Comparison of ENCODE assay signal across 8 cellular contexts in genomic region chr11:19714387-19715363, GRCh38. TPM values are rescaled to one million over a fixed set of nuclear protein-coding genes. Genes with fewer than 3 reads are reported as not detected.
DNase-seq lines count a peak whose midpoint lies in the region; ATAC-seq and TF ChIP-seq lines count a peak whose summit lies in the region.

No MANE protein-coding gene starts in this region.

- H3K4ac ChIP-seq in H9 (ENCODE audit: low read depth, low read length) = no peak overlapping the region

- no peak overlapping the region for H4K91ac ChIP-seq in H9 (ENCODE audit: insufficient read length, low read depth, low read length)

- peak overlapping the region; percentile 89 for H3K4me2 ChIP-seq in H9 (ENCODE audit: insufficient read depth, insufficient read length, low read length)
- peak overlapping the region; percentile 98 for H3K4me2 ChIP-seq in fibroblast of lung (ENCODE audit: extremely low read depth, insufficient read depth, low read length)

- H2BK20ac ChIP-seq in H9 (ENCODE audit: low read depth, low read length, poor library complexity, severe bottlenecking) = no peak overlapping the region

- H3K9me3 Mint-ChIP-seq in H9 = no peaks in the 10 kb centered on the region; a peak in 1 of 5 replicates
- no peaks in the 10 kb centered on the region for H3K9me3 Mint-ChIP-seq in nephron progenitor cell

- no peak overlapping the region for H3T11ph ChIP-seq in H9 (ENCODE audit: low read length)

- H3K27me3 Mint-ChIP-seq in H9 (ENCODE audit: low read depth) (peaks cover 73% of the 10 kb centered on the region), nephron progenitor cell (ENCODE audit: low read depth, poor library complexity) (peaks cover 31% of the 10 kb centered on the region)

- H3K23ac ChIP-seq in H9 (ENCODE audit: insufficient read length, low read depth, low read length) = no peak overlapping the region

- H3K27ac ChIP-seq in H9 (ENCODE audit: insufficient read length, low read depth, low read length) = no peak overlapping the region
- peak overlapping the region; percentile 98 for H3K27ac ChIP-seq in fibroblast of lung (ENCODE audit: insufficient read depth, low read length)

- H2AFZ ChIP-seq in H9 (ENCODE audit: low read length) = no peak overlapping the region
- H2AFZ ChIP-seq in fibroblast of lung (ENCODE audit: low read length) = no peak overlapping the region

- H3K9ac ChIP-seq in H9 (ENCODE audit: extremely low read depth, insufficient read length, low read length) (no peak overlapping the region), fibroblast of lung (ENCODE audit: insufficient read depth, low read length) (peak overlapping the region; percentile 93)

- no peak overlapping the region for H2AK5ac ChIP-seq in H9 (ENCODE audit: insufficient read length, low read length)

- peak overlapping the region; percentile 56 to 87 for H3K4me3 Mint-ChIP-seq in H9
- peak overlapping the region; percentile 95 for H3K4me3 Mint-ChIP-seq in nephron progenitor cell

- no peak overlapping the region for H4K8ac ChIP-seq in H9 (replicated peaks; ENCODE audit: insufficient read length, low read depth, low read length)

- TF ChIP-seq CTCF in H9 (conservative IDR thresholded peaks at IDR 0.05) (no peak), fibroblast of lung (conservative IDR thresholded peaks at IDR 0.05 in 1 of 2, IDR thresholded peaks at IDR 0.05 in 1 of 2; ENCODE audit: low read depth in 1 of 2, low read length in 2 of 2) (no peak), nephron progenitor cell (IDR thresholded peaks at IDR 0.05) (no peak)

- no peak overlapping the region for H2BK12ac ChIP-seq in H9 (ENCODE audit: insufficient read length, low read depth, low read length)

- H4K20me1 ChIP-seq in H9 (ENCODE audit: control insufficient read depth, insufficient read depth, insufficient read length) (no peaks in the 10 kb centered on the region), fibroblast of lung (ENCODE audit: control insufficient read depth, extremely low read depth, insufficient read depth, low read length) (no peaks in the 10 kb centered on the region)

- ATAC-seq in HG02885 (IDR thresholded peaks at IDR 0.05; ENCODE audit: poor library complexity, unreplicated experiment) (no peak), HG02981 (IDR thresholded peaks at IDR 0.05; ENCODE audit: unreplicated experiment) (no peak)

- H3K4me3 ChIP-seq in fibroblast of lung (replicated peaks in 1 of 4; ENCODE audit: control extremely low read depth in 1 of 4, insufficient read depth in 1 of 4, low read depth in 3 of 4, low read length in 4 of 4) = peak overlapping the region; percentile 72 to 97 (median 84)

- no peak overlapping the region for H3K14ac ChIP-seq in H9 (ENCODE audit: insufficient read depth, low read length)

- H3K9me3 ChIP-seq in H9 (ENCODE audit: control insufficient read depth, low read depth, low read length) = no peaks in the 10 kb centered on the region
- no peaks in the 10 kb centered on the region for H3K9me3 ChIP-seq in fibroblast of lung (ENCODE audit: control insufficient read depth, insufficient read depth, low read depth, low read length)

- H2BK15ac ChIP-seq in H9 (ENCODE audit: low read depth, low read length) = no peak overlapping the region

- no peaks in the 10 kb centered on the region for H3K79me1 ChIP-seq in H9 (ENCODE audit: insufficient read depth, low read depth, low read length, poor library complexity, severe bottlenecking)

- DNase-seq in H9 = peak; percentile 66
- peak; percentile 63 to 87 for DNase-seq in SW 1271 (lab: John Stamatoyannopoulos, UW)
- DNase-seq in fibroblast of lung (ENCODE audit: low read depth in 2 of 2) = peak; percentile 60 to 89
- peak; percentile 37 for DNase-seq in nephron progenitor cell
- DNase-seq in HPDE6-E6E7 (ENCODE audit: extremely low spot score) = no peak
- DNase-seq in NCI-H1048 (lab: John Stamatoyannopoulos, UW) = no peak

- H3K4me1 Mint-ChIP-seq in H9 = peaks cover 24 to 37% of the 10 kb centered on the region in 2 experiments
- peaks cover 64% of the 10 kb centered on the region for H3K4me1 Mint-ChIP-seq in nephron progenitor cell

- H3K27me3 ChIP-seq in H9 (ENCODE audit: insufficient read depth, low read length) (peaks cover 28% of the 10 kb centered on the region; the same call in 1 of the 2 replicates), fibroblast of lung (ENCODE audit: control insufficient read depth, insufficient read depth, low read length) (no peaks in the 10 kb centered on the region)

- no peak overlapping the region for H4K5ac ChIP-seq in H9 (ENCODE audit: insufficient read length, low read depth, low read length)

- WGBS in H9 (ENCODE audit: extremely low coverage, insufficient read length, low lambda C conversion rate) = no CpG with 5 or more reads among the region's 25 CpGs

- H3K27ac Mint-ChIP-seq in H9 (no peak overlapping the region), nephron progenitor cell (no peak overlapping the region)

- H3K36me3 ChIP-seq in fibroblast of lung (ENCODE audit: control insufficient read depth, insufficient read depth, low read length) = no peaks in the 10 kb centered on the region

- H3K79me2 ChIP-seq in H9 (ENCODE audit: insufficient read depth, low read length) = no peaks in the 10 kb centered on the region
- peaks cover 64% of the 10 kb centered on the region for H3K79me2 ChIP-seq in fibroblast of lung (ENCODE audit: control insufficient read depth, insufficient read depth, low read length)

- H2BK120ac ChIP-seq in H9 (ENCODE audit: low read depth, low read length, poor library complexity, severe bottlenecking) = no peak overlapping the region

- H3K36me3 Mint-ChIP-seq in H9 (ENCODE audit: insufficient read depth in 1 of 3, low read depth in 3 of 3) (peaks cover 0 to 3% (median 0%) of the 10 kb centered on the region in 3 experiments; a peak in 2 of 7 replicates), nephron progenitor cell (ENCODE audit: low read depth) (no peaks in the 10 kb centered on the region)

- peaks cover 24% of the 10 kb centered on the region for H3K23me2 ChIP-seq in H9 (ENCODE audit: insufficient read length, low read depth, low read length, poor library complexity, severe bottlenecking)

- H3K56ac ChIP-seq in H9 (ENCODE audit: insufficient read length, low read depth, low read length) = no peak overlapping the region

- no peak overlapping the region for H2BK5ac ChIP-seq in H9 (ENCODE audit: insufficient read length, low read length)

- H3K18ac ChIP-seq in H9 (ENCODE audit: insufficient read length, low read depth, low read length) = no peak overlapping the region

- no peaks in the 10 kb centered on the region for H3K4me1 ChIP-seq in H9 (ENCODE audit: insufficient read depth, low read length)
- H3K4me1 ChIP-seq in fibroblast of lung (ENCODE audit: control insufficient read depth, extremely low read depth, insufficient read depth, low read length) = peaks cover 27% of the 10 kb centered on the region

RNA-seq across cellular contexts. Expression of gene NAV2, which starts 2.0 kb away (rescaled TPM):
- total RNA-seq in H9 (2021) = 41.0 and 46.3 TPM in 2 replicates
- total RNA-seq in fibroblast of lung = 7.7 and 14.0 TPM in 2 replicates
- polyA plus RNA-seq in fibroblast of lung = 8.1 and 15.3 TPM in 2 replicates
- polyA plus RNA-seq in fibroblast of lung (2012) = 10.9 and 15.4 TPM in 2 replicates
- 44.1 and 68.7 TPM in 2 replicates for polyA minus RNA-seq in fibroblast of lung (ENCODE audit: low replicate concordance)

Comparison
In these comparisons a context has a peak if more than half of its experiments do, and no peak if none do; other contexts are left out.
1. DNase-seq: peak in H9 (single experiment), SW 1271 (2 of 2), fibroblast of lung (2 of 2) and nephron progenitor cell (single experiment); none in HPDE6-E6E7 (single experiment) and NCI-H1048 (single experiment).